Comparison of ENCODE assay signal across 1 cellular context in the genomic region with DNA sequence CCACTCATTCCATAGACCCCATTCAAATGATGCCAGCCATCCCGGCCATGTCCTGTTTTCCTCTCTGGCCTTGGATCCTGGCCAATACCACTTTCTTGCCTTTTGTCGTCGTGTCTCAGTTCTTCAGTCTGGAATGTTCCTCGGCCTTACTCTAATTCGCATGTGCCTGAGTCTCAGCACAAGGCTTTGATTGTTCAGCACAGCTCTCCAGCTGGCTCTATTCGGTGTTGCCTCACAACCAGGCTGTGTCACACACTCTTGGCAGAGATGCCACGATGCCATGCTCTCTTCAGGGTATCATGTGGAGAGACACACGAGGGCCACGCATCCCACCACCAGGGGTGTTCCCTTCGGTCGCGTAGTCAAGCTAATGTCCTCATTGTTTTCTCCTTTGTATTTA.
TF ChIP-seq lines count a peak whose summit lies in the region.

No MANE protein-coding gene starts in this region.

TF ChIP-seq in GM23338, 12 proteins besides CTCF, POLR2A, EP300 and RAD21:
- TF ChIP-seq POLR2AphosphoS5 (IDR thresholded peaks at IDR 0.05; ENCODE audit: low read depth) (no peak), EZH2phosphoT487 (IDR thresholded peaks at IDR 0.05; ENCODE audit: unreplicated experiment) (no peak), NANOG (IDR thresholded peaks at IDR 0.05; ENCODE audit: borderline replicate concordance) (no peak), ZNF331 (CRISPR knock-in tag; IDR thresholded peaks at IDR 0.05; ENCODE audit: low read depth) (no peak), ZNF114 (CRISPR knock-in tag; IDR thresholded peaks at IDR 0.05) (no peak)
TF ChIP-seq in GM23338: peak in this region for 0.
